Comparison of ENCODE assay signal across 12 cellular contexts in genomic region chr10:16965740-16966447, GRCh38.
A peak's percentile ranks its signal among the peaks of the same experiment; 100 is the strongest.
DNase-seq lines count a peak whose midpoint lies in the region; ATAC-seq and TF ChIP-seq lines count a peak whose summit lies in the region.
"Had no signal": no experiment of that assay in that cellular context is flagged by ENCODE, and none has a peak within 500 bp of the region (broad histone marks: within the 10 kb centered on the region; RNA-seq: fewer than 3 reads in every experiment).

No MANE protein-coding gene starts in this region.

- H3K36me3 Mint-ChIP-seq in nephron (ENCODE audit: low read depth): no peaks in the 10 kb centered on the region
- H3K36me3 Mint-ChIP-seq in T-cell: peaks cover 20% of the 10 kb centered on the region
- H3K36me3 Mint-ChIP-seq in CD4-positive, alpha-beta memory T cell: peaks cover 9 to 20% of the 10 kb centered on the region in 2 donors

- CTCF ChIA-PET in T-cell (lab: Charles Lee): no interaction called here
- CTCF ChIA-PET in CD4-positive, alpha-beta memory T cell (lab: Charles Lee; ENCODE audit: partially characterized antibody): no interaction called here

- no peak overlapping the region for H3K4me3 ChIP-seq in CD4-positive, alpha-beta memory T cell (ENCODE audit: low read length in 2 of 2)
- H3K4me3 ChIP-seq: lung had no signal

- no peaks in the 10 kb centered on the region for H3K36me3 ChIP-seq in CD4-positive, alpha-beta memory T cell (ENCODE audit: insufficient read depth, low read length)

- POLR2A ChIA-PET in T-cell (lab: Charles Lee): no interaction called here
- POLR2A ChIA-PET in CD4-positive, alpha-beta memory T cell (lab: Charles Lee; ENCODE audit: partially characterized antibody): no interaction called here

- no peak overlapping the region for H3K27ac ChIP-seq in caudate nucleus (ENCODE audit: low read depth, low read length)
- no peak overlapping the region for H3K27ac ChIP-seq in CD4-positive, alpha-beta memory T cell (ENCODE audit: low read depth, low read length)

- H3K4me1 Mint-ChIP-seq in nephron: peaks cover 54% of the 10 kb centered on the region
- peaks cover 13 to 23% (median 19%) of the 10 kb centered on the region in 3 donors for H3K4me1 Mint-ChIP-seq in T-cell
- H3K4me1 Mint-ChIP-seq in CD4-positive, alpha-beta memory T cell: peaks cover 12 to 19% (median 18%) of the 10 kb centered on the region in 4 donors

- H3K27ac Mint-ChIP-seq in nephron (peak overlapping the region; percentile 53 to 92 (median 78)), T-cell (no peak overlapping the region)
- peak overlapping the region in 1 of 7 donors; percentile 57 for H3K27ac Mint-ChIP-seq in CD4-positive, alpha-beta memory T cell
- H3K27ac Mint-ChIP-seq: activated naive CD8-positive, alpha-beta T cell treated with anti-CD3 and anti-CD28 coated beads, Interleukin-2, amount 50 U/mL, for 24 hours had no signal

- no peaks in the 10 kb centered on the region for H3K9me3 Mint-ChIP-seq in nephron
- no peaks in the 10 kb centered on the region for H3K9me3 Mint-ChIP-seq in T-cell
- no peaks in the 10 kb centered on the region for H3K9me3 Mint-ChIP-seq in CD4-positive, alpha-beta memory T cell
- H3K9me3 Mint-ChIP-seq: activated naive CD8-positive, alpha-beta T cell treated with anti-CD3 and anti-CD28 coated beads, Interleukin-2, amount 50 U/mL, for 24 hours had no signal

- no peak for ATAC-seq in T-cell (replicated peaks in 1 of 4)
- no peak for ATAC-seq in HG02798 (IDR thresholded peaks at IDR 0.05; ENCODE audit: poor library complexity, unreplicated experiment)
- ATAC-seq: activated naive CD8-positive, alpha-beta T cell treated with anti-CD3 and anti-CD28 coated beads, Interleukin-2, amount 50 U/mL, for 24 hours had no signal

- H3K4me3 Mint-ChIP-seq in nephron (peak overlapping the region in 1 of 3 experiments; percentile 54), T-cell (no peak overlapping the region)
- H3K4me3 Mint-ChIP-seq in CD4-positive, alpha-beta memory T cell: no peak overlapping the region
- H3K4me3 Mint-ChIP-seq: activated naive CD8-positive, alpha-beta T cell treated with anti-CD3 and anti-CD28 coated beads, Interleukin-2, amount 50 U/mL, for 24 hours had no signal

- peak; percentile 97 for DNase-seq in AG09319 (ENCODE audit: extremely low read depth, low read depth)
- peak; percentile 91 for DNase-seq in NCI-H226
- DNase-seq in epidermal melanocyte (ENCODE audit: insufficient read length, low spot score): peak; percentile 93
- no peak for DNase-seq in T-cell
- no peak for DNase-seq in caudate nucleus (lab: John Stamatoyannopoulos, UW)
- DNase-seq in CD4-positive, alpha-beta memory T cell: no peak
- DNase-seq: activated naive CD8-positive, alpha-beta T cell treated with anti-CD3 and anti-CD28 coated beads, Interleukin-2, amount 50 U/mL, for 24 hours; DND-41; KBM-7 had no signal

- TF ChIP-seq CTCF in AG09319 (IDR thresholded peaks at IDR 0.05; ENCODE audit: low read depth, low read length): no peak
- TF ChIP-seq CTCF in nephron (IDR thresholded peaks at IDR 0.05; ENCODE audit: unreplicated experiment in 3 of 3): no peak

- H3K9me3 ChIP-seq in CD4-positive, alpha-beta memory T cell (ENCODE audit: control insufficient read depth in 1 of 2, low read length in 2 of 2): no peaks in the 10 kb centered on the region

- H3K4me1 ChIP-seq in CD4-positive, alpha-beta memory T cell (ENCODE audit: insufficient read depth, low read length): peaks cover 14% of the 10 kb centered on the region

- H3K27me3 ChIP-seq in CD4-positive, alpha-beta memory T cell (ENCODE audit: insufficient read depth, low read length): no peaks in the 10 kb centered on the region

- intact Hi-C loops in CD4-positive, alpha-beta memory T cell (cut with micrococcal nuclease): no loop called here

- H3K27me3 Mint-ChIP-seq in nephron (ENCODE audit: low read depth) (no peaks in the 10 kb centered on the region), T-cell (no peaks in the 10 kb centered on the region)
- H3K27me3 Mint-ChIP-seq in CD4-positive, alpha-beta memory T cell: no peaks in the 10 kb centered on the region
- H3K27me3 Mint-ChIP-seq: activated naive CD8-positive, alpha-beta T cell treated with anti-CD3 and anti-CD28 coated beads, Interleukin-2, amount 50 U/mL, for 24 hours had no signal

Comparison
In these comparisons a context has a peak if more than half of its experiments do, and no peak if none do; other contexts are left out.
1. DNase-seq: peak in AG09319 (single experiment), NCI-H226 (single experiment) and epidermal melanocyte (single experiment); none in T-cell (0 of 34), caudate nucleus (0 of 61) and CD4-positive, alpha-beta memory T cell (0 of 5).
2. H3K27ac Mint-ChIP-seq: peak in nephron (3 of 3); none in T-cell (0 of 2).